In the genomic region with DNA sequence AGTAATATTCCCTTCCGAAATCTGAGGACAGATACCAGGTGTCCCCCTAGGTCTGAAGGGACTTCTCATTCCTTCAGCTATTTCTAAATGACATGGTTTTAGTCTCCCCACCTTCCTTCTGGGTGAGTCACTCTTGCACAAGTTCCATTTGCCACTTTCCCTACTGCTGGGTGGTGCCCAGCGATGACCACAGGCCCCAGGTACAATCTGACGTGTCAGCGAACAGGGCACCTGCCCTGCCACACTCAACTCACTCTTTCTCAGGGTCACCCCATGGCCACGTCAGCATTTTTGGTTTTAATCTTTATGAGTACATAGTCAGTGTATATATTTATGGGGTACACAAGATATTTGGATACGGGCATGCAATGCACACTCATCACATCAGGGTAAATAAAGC, we compare ENCODE assay signal across 22 cellular contexts. TPM values are rescaled to one million over a fixed set of nuclear protein-coding genes. Genes with fewer than 3 reads are reported as not detected.
DNase-seq lines count a peak whose midpoint lies in the region; ATAC-seq, FAIRE-seq and TF ChIP-seq lines count a peak whose summit lies in the region.
"Had no signal": no experiment of that assay in that cellular context is flagged by ENCODE, and none has a peak within 500 bp of the region (broad histone marks: within the 10 kb centered on the region; RNA-seq: fewer than 3 reads in every experiment).

No MANE protein-coding gene starts in this region.

- no peaks in the 10 kb centered on the region for H4K20me1 ChIP-seq in K562 (replicated peaks; ENCODE audit: control insufficient read depth, insufficient read depth, low read length)

- peak; percentile 48 for FAIRE-seq in GM12891 (lab: Jason Lieb, UNC)
- no peak for FAIRE-seq in K562 (lab: Jason Lieb, UNC)
- FAIRE-seq: H1, TTC549 had no signal

- no peak overlapping the region for H3K27ac ChIP-seq in K562 (ENCODE audit: extremely low read depth, low read depth, low read length)
- peak overlapping the region; percentile 83 to 90 for H3K27ac ChIP-seq in mucosa of rectum (ENCODE audit: low read depth in 2 of 2, low read length in 2 of 2)
- H3K27ac ChIP-seq: RWPE1 had no signal

- H3K9me3 ChIP-seq in K562 (replicated peaks; ENCODE audit: control insufficient read depth, insufficient read depth, low read depth, low read length) (no peaks in the 10 kb centered on the region), mucosa of rectum (ENCODE audit: control insufficient read depth in 2 of 2, low read length in 2 of 2) (no peaks in the 10 kb centered on the region)

- H3K4me3 ChIP-seq in K562 = no peak overlapping the region
- no peak overlapping the region for H3K4me3 ChIP-seq in mucosa of rectum (ENCODE audit: low read length in 2 of 2)
- H3K4me3 ChIP-seq: smooth muscle cell had no signal

- no peak overlapping the region for H3K4me2 ChIP-seq in K562 (ENCODE audit: insufficient read depth, low read length)
- H3K4me2 ChIP-seq: smooth muscle cell had no signal

- H3K4me1 ChIP-seq in K562 (replicated peaks in 1 of 2; ENCODE audit: control insufficient read depth in 2 of 2, insufficient read depth in 2 of 2, low read length in 2 of 2) (peaks cover 0 to 3% of the 10 kb centered on the region in 2 experiments; a peak in 1 of 5 replicates), mucosa of rectum (ENCODE audit: control insufficient read depth in 2 of 2, insufficient read depth in 2 of 2, low read length in 2 of 2) (peaks cover 19 to 33% of the 10 kb centered on the region in 2 donors)

- TF ChIP-seq CTCF in K562 (IDR thresholded peaks at IDR 0.05 in 2 of 3, conservative IDR thresholded peaks at IDR 0.05 in 1 of 3; ENCODE audit: insufficient read depth in 2 of 3, low read depth in 1 of 3, low read length in 3 of 3) = no peak

- H3K79me2 ChIP-seq in K562 (ENCODE audit: control insufficient read depth, insufficient read depth, low read length) = no peaks in the 10 kb centered on the region

- H3K36me3 ChIP-seq in K562 (ENCODE audit: control insufficient read depth, insufficient read depth, low read length) = no peaks in the 10 kb centered on the region
- no peaks in the 10 kb centered on the region for H3K36me3 ChIP-seq in mucosa of rectum (ENCODE audit: control insufficient read depth in 2 of 2, insufficient read depth in 2 of 2, low read length in 2 of 2)

- TF ChIP-seq RAD21 in K562 (CRISPR knock-in tag; conservative IDR thresholded peaks at IDR 0.05 in 1 of 2, IDR thresholded peaks at IDR 0.05 in 1 of 2) = no peak

- no peak for TF ChIP-seq EP300 in K562 (IDR thresholded peaks at IDR 0.05; ENCODE audit: low read length)

- POLR2A ChIA-PET in K562 (lab: Yijun Ruan, JAX) = interaction anchor here (0.6 kb wide), 1 partner anchor 1944 kb away, joined by 3 read pairs; no protein-coding TSS in a partner anchor

- peak; percentile 41; the same call in 1 of the 2 replicates for TF ChIP-seq POLR2A in GM12891 (IDR thresholded peaks at IDR 0.05; ENCODE audit: low read depth, low read length)
- TF ChIP-seq POLR2A in K562 (conservative IDR thresholded peaks at IDR 0.05) = no peak

- H3K27me3 ChIP-seq in K562 (ENCODE audit: control insufficient read depth in 2 of 2, insufficient read depth in 2 of 2, low read length in 2 of 2) = peaks cover 0 to 6% of the 10 kb centered on the region in 2 experiments; a peak in 1 of 5 replicates
- no peaks in the 10 kb centered on the region for H3K27me3 ChIP-seq in mucosa of rectum (ENCODE audit: control insufficient read depth in 2 of 2, insufficient read depth in 2 of 2, low read length in 2 of 2)

- H3K9ac ChIP-seq in K562 (ENCODE audit: insufficient read depth in 1 of 2, low read depth in 2 of 2, low read length in 2 of 2) = no peak overlapping the region
- no peak overlapping the region for H3K9ac ChIP-seq in mucosa of rectum (ENCODE audit: low read depth in 1 of 2, low read length in 2 of 2)

- intact Hi-C loops in K562 (cut with micrococcal nuclease) = no loop called here

- H3K9me1 ChIP-seq in K562 (ENCODE audit: control insufficient read depth, insufficient read depth, low read length) = no peaks in the 10 kb centered on the region

- BruUV-seq in K562 (replicated peaks; lab: Mats Ljungman, UMichigan) = no TSS peak

- no peak overlapping the region for H2AFZ ChIP-seq in K562 (ENCODE audit: low read depth, low read length)

- CTCF ChIA-PET in K562 (lab: Yijun Ruan, JAX; ENCODE audit: low intra/inter-chr PET ratio) = no interaction called here

- ATAC-seq in K562 = no peak

- 1% methylated on average over 6 of the region's 6 CpGs for WGBS in K562 (ENCODE audit: insufficient coverage, low coverage, missing lambda C conversion rate)

- in situ Hi-C loops in K562 (cut with MboI) = no loop called here

- DNase-seq in GM12891 (ENCODE audit: insufficient read length, low spot score) (no peak), M059J (ENCODE audit: low read depth) (peak; percentile 21), K562 (ENCODE audit: extremely low read depth in 1 of 4, low spot score in 3 of 4) (no peak), NCI-H226 (no peak), DMS153 treated with DMSO at 0.1 percent for 48 hours (lab: John Stamatoyannopoulos, UW; ENCODE audit: unreplicated experiment) (no peak), RKO (ENCODE audit: low spot score) (no peak)
- DNase-seq: activated CD4-positive, alpha-beta T cell treated with anti-CD3 and anti-CD28 coated beads for 4 hours; activated effector memory CD4-positive, alpha-beta T cell treated with anti-CD3 and anti-CD28 coated beads, Interleukin-2, amount 50 U/mL, for 16 hours; amygdala; Caco-2; midbrain; NCI-H187 treated with DMSO at 0.1 percent for 48 hours; NCI-H345; SW 1271 had no signal

TF ChIP-seq in GM12891, 5 proteins besides CTCF, POLR2A, EP300 and RAD21:
- TF ChIP-seq TAF1 (IDR thresholded peaks at IDR 0.05; ENCODE audit: low read depth, low read length) = no peak
- TF ChIP-seq POLR2AphosphoS5 (IDR thresholded peaks at IDR 0.05; ENCODE audit: low read depth, low read length) = no peak
- no peak for TF ChIP-seq PAX5 (IDR thresholded peaks at IDR 0.05; ENCODE audit: insufficient read depth, low read length, severe bottlenecking)
- no peak for TF ChIP-seq SPI1 (IDR thresholded peaks at IDR 0.05; ENCODE audit: low read depth, low read length)
- TF ChIP-seq POU2F2 (IDR thresholded peaks at IDR 0.05; ENCODE audit: low read depth, low read length) = no peak

TF ChIP-seq in K562, 482 proteins besides CTCF, POLR2A, EP300 and RAD21 (continues in another document):
- no peak for TF ChIP-seq MBD2 (IDR thresholded peaks at IDR 0.05; ENCODE audit: borderline replicate concordance, low read depth)
- peak; percentile 36; the same call in 1 of the 2 replicates for TF ChIP-seq ZNF316 (IDR thresholded peaks at IDR 0.05)
- no peak for TF ChIP-seq CBFA2T2 (conservative IDR thresholded peaks at IDR 0.05)
- TF ChIP-seq MAFK (IDR thresholded peaks at IDR 0.05; ENCODE audit: low read length) = peak; percentile 3; the same call in 1 of the 2 replicates
- no peak for TF ChIP-seq ZBTB26 (CRISPR knock-in tag; IDR thresholded peaks at IDR 0.05)

RNA-seq across cellular contexts. Expression of gene POU2AF1, which starts 17.2 kb away (rescaled TPM):
- 136 TPM for polyA plus RNA-seq in GM12891 (2012; ENCODE audit: low read depth, missing spikeins)
- not detected in 2 replicates for total RNA-seq in M059J (2014; rRNA removed; shearing (Covaris generic))
- total RNA-seq in K562 (2011; cell fraction: chromatin; rRNA removed; ENCODE audit: low replicate concordance) = not detected in 2 replicates
- not detected in 2 replicates for total RNA-seq in K562 (2011; cell fraction: nucleolus; rRNA removed)
- total RNA-seq in K562 (2011; cell fraction: nucleoplasm; rRNA removed) = not detected in 2 replicates
- not detected in 2 replicates for total RNA-seq in K562 (2014; rRNA removed)
- total RNA-seq in K562 (2014; rRNA removed; fragmentation: Illumina TruSeq; extraction: Trizol) = not detected in 2 replicates
- not detected in 2 replicates for total RNA-seq in K562 (2015; rRNA removed; fragmentation: Illumina TruSeq; extraction: Trizol)
- 0.09 and 0.16 TPM in 2 replicates for total RNA-seq in K562 (2021)
- not detected in 2 replicates for polyA plus RNA-seq in K562 (2011; rRNA removed)
- polyA plus RNA-seq in K562 (2011; cell fraction: cytosol; rRNA removed) = not detected in 2 replicates
- polyA plus RNA-seq in K562 (2011; cell fraction: nucleus; rRNA removed) = not detected in 2 replicates
- 0.03 TPM in 1 of 2 replicates, not detected in the other for polyA plus RNA-seq in K562 (2012)
- polyA plus RNA-seq in K562 (2014; fragmentation: Illumina TruSeq; extraction: Trizol) = not detected in 2 replicates
- polyA plus RNA-seq in K562 (2014; fragmentation: Nextera tagmentation; extraction: Ambion mirVana) = not detected
- polyA plus RNA-seq in K562 (2014; rRNA removed) = not detected in 2 replicates
- not detected in 2 replicates for polyA minus RNA-seq in K562 (2011; rRNA and poly(A)+ RNA removed)
- polyA minus RNA-seq in K562 (2011; cell fraction: cytosol; rRNA and poly(A)+ RNA removed) = not detected in 2 replicates
- polyA minus RNA-seq in K562 (2011; cell fraction: nucleus; rRNA and poly(A)+ RNA removed) = not detected in 2 replicates
- total RNA-seq: glomerular endothelial cell, H1, neural crest cell, pulmonary artery endothelial cell, smooth muscle cell had no signal
- polyA plus RNA-seq: H1, smooth muscle cell had no signal
